ENCODE assay signal across 9 cellular contexts in genomic region chr7:157875230-157876179, GRCh38.
DNase-seq lines count a peak whose midpoint lies in the region; ATAC-seq and TF ChIP-seq lines count a peak whose summit lies in the region.
"Had no signal": no experiment of that assay in that cellular context is flagged by ENCODE, and none has a peak within 500 bp of the region (broad histone marks: within the 10 kb centered on the region; RNA-seq: fewer than 3 reads in every experiment).

No MANE protein-coding gene starts in this region.

- H3K4me3 ChIP-seq in A673 (ENCODE audit: low read depth, low read length, poor library complexity, severe bottlenecking) = no peak overlapping the region
- H3K4me3 ChIP-seq in Jurkat, Clone E6-1 (ENCODE audit: low read length) = peak overlapping the region; percentile 45
- H3K4me3 ChIP-seq: GM12878 had no signal

- H3K36me3 ChIP-seq in A673 (ENCODE audit: insufficient read depth, low read length, poor library complexity, severe bottlenecking) = no peaks in the 10 kb centered on the region

- BruUV-seq in A673 (replicated peaks; lab: Mats Ljungman, UMichigan) = no TSS peak

- no peak for ATAC-seq in HG03442 (IDR thresholded peaks at IDR 0.05; ENCODE audit: unreplicated experiment)
- ATAC-seq: GM12878 had no signal

- peak; percentile 6 for DNase-seq in A673 (ENCODE audit: low spot score)
- peak; percentile 32 for DNase-seq in Jurkat, Clone E6-1 (ENCODE audit: low read depth, low spot score)
- DNase-seq in activated CD4-positive, CD25-positive, alpha-beta regulatory T cell treated with anti-CD3 and anti-CD28 coated beads, Interleukin-2, amount 50 U/mL, for 72 hours = peak; percentile 57
- peak; percentile 32 for DNase-seq in effector CD8-positive, alpha-beta T cell (lab: John Stamatoyannopoulos, UW)
- peak; percentile 27 to 35 for DNase-seq in stimulated activated CD4-positive, alpha-beta T cell treated with anti-CD3 and anti-CD28 coated beads, Interleukin-1b, Interleukin-23, amount 100 ng/mL, for 1 hour (ENCODE audit: low read depth in 2 of 2)
- DNase-seq in putamen (ENCODE audit: low spot score) = no peak
- DNase-seq in DMS114 treated with DMSO at 0.1 percent for 48 hours (lab: John Stamatoyannopoulos, UW; ENCODE audit: unreplicated experiment) = no peak

- H3K4me1 ChIP-seq in A673 (ENCODE audit: insufficient read depth, low read length, poor library complexity, severe bottlenecking) = no peaks in the 10 kb centered on the region

- POLR2A ChIA-PET in A673 (lab: Charles Lee; ENCODE audit: low non-redundant PET) = no interaction called here

- intact Hi-C loops in A673 (cut with micrococcal nuclease; ENCODE audit: unreplicated experiment) = no loop called here

- CTCF ChIA-PET in A673 (lab: Charles Lee) = no interaction called here

- TF ChIP-seq CTCF in A673 (conservative IDR thresholded peaks at IDR 0.05; ENCODE audit: low read depth, low read length) = peak; percentile 47

- no peak overlapping the region for H3K27ac ChIP-seq in A673 (ENCODE audit: low read depth, low read length, poor library complexity, severe bottlenecking)

- no peaks in the 10 kb centered on the region for H3K27me3 ChIP-seq in A673 (replicated peaks; ENCODE audit: insufficient read depth, low read depth, low read length, poor library complexity)

- peaks cover 9% of the 10 kb centered on the region for H3K9me3 ChIP-seq in A673 (ENCODE audit: low read depth, low read length, poor library complexity, severe bottlenecking)

Comparison
In these comparisons a context has a peak if more than half of its experiments do, and no peak if none do; other contexts are left out.
1. DNase-seq: peak in A673 (single experiment), Jurkat, Clone E6-1 (single experiment), activated CD4-positive, CD25-positive, alpha-beta regulatory T cell treated with anti-CD3 and anti-CD28 coated beads, Interleukin-2, amount 50 U/mL, for 72 hours (single experiment), effector CD8-positive, alpha-beta T cell (single experiment) and stimulated activated CD4-positive, alpha-beta T cell treated with anti-CD3 and anti-CD28 coated beads, Interleukin-1b, Interleukin-23, amount 100 ng/mL, for 1 hour (2 of 2); none in putamen (single experiment) and DMS114 treated with DMSO at 0.1 percent for 48 hours (single experiment).